1 cellular context compared by ENCODE assay signal in the genomic region with DNA sequence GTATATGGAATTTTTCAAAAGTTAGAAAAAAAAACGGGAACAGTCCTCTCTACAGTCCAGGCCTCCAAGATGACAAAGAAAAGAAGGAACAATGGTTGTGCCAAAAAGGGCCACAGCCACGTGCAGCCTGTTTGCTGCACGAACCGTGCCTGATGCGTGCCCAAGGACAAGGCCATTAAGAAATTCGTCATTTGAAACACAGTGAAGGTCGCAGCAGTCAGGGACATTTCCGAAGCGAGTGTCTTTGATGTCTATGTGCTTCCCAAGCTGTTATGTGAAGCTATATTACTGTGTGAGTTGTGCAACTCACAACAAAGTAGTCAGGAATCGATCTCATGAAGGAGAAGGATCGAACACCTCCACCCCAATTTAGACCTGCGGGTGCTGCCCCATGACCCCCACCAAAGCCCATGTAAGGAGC.
A peak's percentile ranks its signal among the peaks of the same experiment; 100 is the strongest.
TF ChIP-seq lines count a peak whose summit lies in the region.

No MANE protein-coding gene starts in this region.

TF ChIP-seq in HepG2, 621 proteins besides CTCF, POLR2A, EP300 and RAD21 (continued from another document and continues in another):
- TF ChIP-seq, protein P1, sequence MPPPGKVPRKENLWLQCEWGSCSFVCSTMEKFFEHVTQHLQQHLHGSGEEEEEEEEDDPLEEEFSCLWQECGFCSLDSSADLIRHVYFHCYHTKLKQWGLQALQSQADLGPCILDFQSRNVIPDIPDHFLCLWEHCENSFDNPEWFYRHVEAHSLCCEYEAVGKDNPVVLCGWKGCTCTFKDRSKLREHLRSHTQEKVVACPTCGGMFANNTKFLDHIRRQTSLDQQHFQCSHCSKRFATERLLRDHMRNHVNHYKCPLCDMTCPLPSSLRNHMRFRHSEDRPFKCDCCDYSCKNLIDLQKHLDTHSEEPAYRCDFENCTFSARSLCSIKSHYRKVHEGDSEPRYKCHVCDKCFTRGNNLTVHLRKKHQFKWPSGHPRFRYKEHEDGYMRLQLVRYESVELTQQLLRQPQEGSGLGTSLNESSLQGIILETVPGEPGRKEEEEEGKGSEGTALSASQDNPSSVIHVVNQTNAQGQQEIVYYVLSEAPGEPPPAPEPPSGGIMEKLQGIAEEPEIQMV (CRISPR knock-in tag; IDR thresholded peaks at IDR 0.05; ENCODE audit: low read depth), result no peak
- TF ChIP-seq ZNF569 (CRISPR knock-in tag; IDR thresholded peaks at IDR 0.05; ENCODE audit: borderline replicate concordance) (no peak), TCF7L2 (IDR thresholded peaks at IDR 0.05; ENCODE audit: low read depth, low read length) (no peak), ZNF101 (CRISPR knock-in tag; IDR thresholded peaks at IDR 0.05; ENCODE audit: borderline replicate concordance, low read depth) (no peak), ZNF335 (CRISPR knock-in tag; IDR thresholded peaks at IDR 0.05) (no peak), SRSF1 (optimal IDR thresholded peaks at IDR 0.05; ENCODE audit: low read depth, low read length) (no peak), MATR3 (CRISPR knock-in tag; IDR thresholded peaks at IDR 0.05) (no peak), ARNT (IDR thresholded peaks at IDR 0.05) (no peak), FIP1L1 (IDR thresholded peaks at IDR 0.05; ENCODE audit: borderline replicate concordance, insufficient read depth, low read depth, low read length) (no peak), HNF4A (CRISPR knock-in tag; IDR thresholded peaks at IDR 0.05) (peak; percentile 60), THAP11 (CRISPR knock-in tag; IDR thresholded peaks at IDR 0.05) (peak; percentile 46; the same call in 1 of the 2 replicates), TP53 (CRISPR knock-in tag; conservative IDR thresholded peaks at IDR 0.05) (no peak), WIZ (CRISPR knock-in tag; IDR thresholded peaks at IDR 0.05) (no peak), PCBP2 (optimal IDR thresholded peaks at IDR 0.05; ENCODE audit: low read depth, low read length, poor library complexity, severe bottlenecking) (no peak), KDM1A (CRISPR knock-in tag; IDR thresholded peaks at IDR 0.05) (no peak), ZFP36L2 (CRISPR knock-in tag; IDR thresholded peaks at IDR 0.05) (no peak), ZFP62 (CRISPR knock-in tag; IDR thresholded peaks at IDR 0.05) (no peak), PAX8 (CRISPR knock-in tag; IDR thresholded peaks at IDR 0.05; ENCODE audit: borderline replicate concordance) (no peak), TEAD2 (CRISPR knock-in tag; IDR thresholded peaks at IDR 0.05) (no peak), ZNF253 (CRISPR knock-in tag; IDR thresholded peaks at IDR 0.05; ENCODE audit: borderline replicate concordance) (no peak), ZNF530 (CRISPR knock-in tag; IDR thresholded peaks at IDR 0.05; ENCODE audit: low read depth) (no peak), ZNF274 (CRISPR knock-in tag; IDR thresholded peaks at IDR 0.05) (no peak), ZNF343 (CRISPR knock-in tag; IDR thresholded peaks at IDR 0.05) (no peak), GABPB1 (CRISPR knock-in tag; IDR thresholded peaks at IDR 0.05) (no peak), ZSCAN9 (CRISPR knock-in tag; IDR thresholded peaks at IDR 0.05; ENCODE audit: borderline replicate concordance) (peak; percentile 78), HOXA9 (CRISPR knock-in tag; IDR thresholded peaks at IDR 0.05; ENCODE audit: borderline replicate concordance) (no peak), PCBP1 (IDR thresholded peaks at IDR 0.05; ENCODE audit: borderline replicate concordance, low read depth, low read length) (no peak)
- TF ChIP-seq, protein P2, sequence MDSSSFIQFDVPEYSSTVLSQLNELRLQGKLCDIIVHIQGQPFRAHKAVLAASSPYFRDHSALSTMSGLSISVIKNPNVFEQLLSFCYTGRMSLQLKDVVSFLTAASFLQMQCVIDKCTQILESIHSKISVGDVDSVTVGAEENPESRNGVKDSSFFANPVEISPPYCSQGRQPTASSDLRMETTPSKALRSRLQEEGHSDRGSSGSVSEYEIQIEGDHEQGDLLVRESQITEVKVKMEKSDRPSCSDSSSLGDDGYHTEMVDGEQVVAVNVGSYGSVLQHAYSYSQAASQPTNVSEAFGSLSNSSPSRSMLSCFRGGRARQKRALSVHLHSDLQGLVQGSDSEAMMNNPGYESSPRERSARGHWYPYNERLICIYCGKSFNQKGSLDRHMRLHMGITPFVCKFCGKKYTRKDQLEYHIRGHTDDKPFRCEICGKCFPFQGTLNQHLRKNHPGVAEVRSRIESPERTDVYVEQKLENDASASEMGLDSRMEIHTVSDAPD (CRISPR knock-in tag; IDR thresholded peaks at IDR 0.05), result peak; percentile 94
- TF ChIP-seq, protein P3, sequence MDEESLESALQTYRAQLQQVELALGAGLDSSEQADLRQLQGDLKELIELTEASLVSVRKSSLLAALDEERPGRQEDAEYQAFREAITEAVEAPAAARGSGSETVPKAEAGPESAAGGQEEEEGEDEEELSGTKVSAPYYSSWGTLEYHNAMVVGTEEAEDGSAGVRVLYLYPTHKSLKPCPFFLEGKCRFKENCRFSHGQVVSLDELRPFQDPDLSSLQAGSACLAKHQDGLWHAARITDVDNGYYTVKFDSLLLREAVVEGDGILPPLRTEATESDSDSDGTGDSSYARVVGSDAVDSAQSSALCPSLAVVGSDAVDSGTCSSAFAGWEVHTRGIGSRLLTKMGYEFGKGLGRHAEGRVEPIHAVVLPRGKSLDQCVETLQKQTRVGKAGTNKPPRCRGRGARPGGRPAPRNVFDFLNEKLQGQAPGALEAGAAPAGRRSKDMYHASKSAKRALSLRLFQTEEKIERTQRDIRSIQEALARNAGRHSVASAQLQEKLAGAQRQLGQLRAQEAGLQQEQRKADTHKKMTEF (CRISPR knock-in tag; IDR thresholded peaks at IDR 0.05), result peak; percentile 64
- TF ChIP-seq, protein P4, sequence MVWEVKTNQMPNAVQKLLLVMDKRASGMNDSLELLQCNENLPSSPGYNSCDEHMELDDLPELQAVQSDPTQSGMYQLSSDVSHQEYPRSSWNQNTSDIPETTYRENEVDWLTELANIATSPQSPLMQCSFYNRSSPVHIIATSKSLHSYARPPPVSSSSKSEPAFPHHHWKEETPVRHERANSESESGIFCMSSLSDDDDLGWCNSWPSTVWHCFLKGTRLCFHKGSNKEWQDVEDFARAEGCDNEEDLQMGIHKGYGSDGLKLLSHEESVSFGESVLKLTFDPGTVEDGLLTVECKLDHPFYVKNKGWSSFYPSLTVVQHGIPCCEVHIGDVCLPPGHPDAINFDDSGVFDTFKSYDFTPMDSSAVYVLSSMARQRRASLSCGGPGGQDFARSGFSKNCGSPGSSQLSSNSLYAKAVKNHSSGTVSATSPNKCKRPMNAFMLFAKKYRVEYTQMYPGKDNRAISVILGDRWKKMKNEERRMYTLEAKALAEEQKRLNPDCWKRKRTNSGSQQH (CRISPR knock-in tag; IDR thresholded peaks at IDR 0.05; ENCODE audit: low read depth), result no peak
- TF ChIP-seq, protein P5, sequence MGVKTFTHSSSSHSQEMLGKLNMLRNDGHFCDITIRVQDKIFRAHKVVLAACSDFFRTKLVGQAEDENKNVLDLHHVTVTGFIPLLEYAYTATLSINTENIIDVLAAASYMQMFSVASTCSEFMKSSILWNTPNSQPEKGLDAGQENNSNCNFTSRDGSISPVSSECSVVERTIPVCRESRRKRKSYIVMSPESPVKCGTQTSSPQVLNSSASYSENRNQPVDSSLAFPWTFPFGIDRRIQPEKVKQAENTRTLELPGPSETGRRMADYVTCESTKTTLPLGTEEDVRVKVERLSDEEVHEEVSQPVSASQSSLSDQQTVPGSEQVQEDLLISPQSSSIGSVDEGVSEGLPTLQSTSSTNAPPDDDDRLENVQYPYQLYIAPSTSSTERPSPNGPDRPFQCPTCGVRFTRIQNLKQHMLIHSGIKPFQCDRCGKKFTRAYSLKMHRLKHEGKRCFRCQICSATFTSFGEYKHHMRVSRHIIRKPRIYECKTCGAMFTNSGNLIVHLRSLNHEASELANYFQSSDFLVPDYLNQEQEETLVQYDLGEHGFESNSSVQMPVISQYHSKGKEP (CRISPR knock-in tag; IDR thresholded peaks at IDR 0.05), result no peak
- TF ChIP-seq, protein P6, sequence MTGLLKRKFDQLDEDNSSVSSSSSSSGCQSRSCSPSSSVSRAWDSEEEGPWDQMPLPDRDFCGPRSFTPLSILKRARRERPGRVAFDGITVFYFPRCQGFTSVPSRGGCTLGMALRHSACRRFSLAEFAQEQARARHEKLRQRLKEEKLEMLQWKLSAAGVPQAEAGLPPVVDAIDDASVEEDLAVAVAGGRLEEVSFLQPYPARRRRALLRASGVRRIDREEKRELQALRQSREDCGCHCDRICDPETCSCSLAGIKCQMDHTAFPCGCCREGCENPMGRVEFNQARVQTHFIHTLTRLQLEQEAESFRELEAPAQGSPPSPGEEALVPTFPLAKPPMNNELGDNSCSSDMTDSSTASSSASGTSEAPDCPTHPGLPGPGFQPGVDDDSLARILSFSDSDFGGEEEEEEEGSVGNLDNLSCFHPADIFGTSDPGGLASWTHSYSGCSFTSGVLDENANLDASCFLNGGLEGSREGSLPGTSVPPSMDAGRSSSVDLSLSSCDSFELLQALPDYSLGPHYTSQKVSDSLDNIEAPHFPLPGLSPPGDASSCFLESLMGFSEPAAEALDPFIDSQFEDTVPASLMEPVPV (CRISPR knock-in tag; IDR thresholded peaks at IDR 0.05), result no peak
- TF ChIP-seq, protein P7, sequence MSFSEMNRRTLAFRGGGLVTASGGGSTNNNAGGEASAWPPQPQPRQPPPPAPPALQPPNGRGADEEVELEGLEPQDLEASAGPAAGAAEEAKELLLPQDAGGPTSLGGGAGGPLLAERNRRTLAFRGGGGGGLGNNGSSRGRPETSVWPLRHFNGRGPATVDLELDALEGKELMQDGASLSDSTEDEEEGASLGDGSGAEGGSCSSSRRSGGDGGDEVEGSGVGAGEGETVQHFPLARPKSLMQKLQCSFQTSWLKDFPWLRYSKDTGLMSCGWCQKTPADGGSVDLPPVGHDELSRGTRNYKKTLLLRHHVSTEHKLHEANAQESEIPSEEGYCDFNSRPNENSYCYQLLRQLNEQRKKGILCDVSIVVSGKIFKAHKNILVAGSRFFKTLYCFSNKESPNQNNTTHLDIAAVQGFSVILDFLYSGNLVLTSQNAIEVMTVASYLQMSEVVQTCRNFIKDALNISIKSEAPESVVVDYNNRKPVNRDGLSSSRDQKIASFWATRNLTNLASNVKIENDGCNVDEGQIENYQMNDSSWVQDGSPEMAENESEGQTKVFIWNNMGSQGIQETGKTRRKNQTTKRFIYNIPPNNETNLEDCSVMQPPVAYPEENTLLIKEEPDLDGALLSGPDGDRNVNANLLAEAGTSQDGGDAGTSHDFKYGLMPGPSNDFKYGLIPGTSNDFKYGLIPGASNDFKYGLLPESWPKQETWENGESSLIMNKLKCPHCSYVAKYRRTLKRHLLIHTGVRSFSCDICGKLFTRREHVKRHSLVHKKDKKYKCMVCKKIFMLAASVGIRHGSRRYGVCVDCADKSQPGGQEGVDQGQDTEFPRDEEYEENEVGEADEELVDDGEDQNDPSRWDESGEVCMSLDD (CRISPR knock-in tag; IDR thresholded peaks at IDR 0.05; ENCODE audit: borderline replicate concordance), result no peak
- TF ChIP-seq, protein P8, sequence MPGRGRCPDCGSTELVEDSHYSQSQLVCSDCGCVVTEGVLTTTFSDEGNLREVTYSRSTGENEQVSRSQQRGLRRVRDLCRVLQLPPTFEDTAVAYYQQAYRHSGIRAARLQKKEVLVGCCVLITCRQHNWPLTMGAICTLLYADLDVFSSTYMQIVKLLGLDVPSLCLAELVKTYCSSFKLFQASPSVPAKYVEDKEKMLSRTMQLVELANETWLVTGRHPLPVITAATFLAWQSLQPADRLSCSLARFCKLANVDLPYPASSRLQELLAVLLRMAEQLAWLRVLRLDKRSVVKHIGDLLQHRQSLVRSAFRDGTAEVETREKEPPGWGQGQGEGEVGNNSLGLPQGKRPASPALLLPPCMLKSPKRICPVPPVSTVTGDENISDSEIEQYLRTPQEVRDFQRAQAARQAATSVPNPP (CRISPR knock-in tag; IDR thresholded peaks at IDR 0.05), result no peak
- TF ChIP-seq, protein P9, sequence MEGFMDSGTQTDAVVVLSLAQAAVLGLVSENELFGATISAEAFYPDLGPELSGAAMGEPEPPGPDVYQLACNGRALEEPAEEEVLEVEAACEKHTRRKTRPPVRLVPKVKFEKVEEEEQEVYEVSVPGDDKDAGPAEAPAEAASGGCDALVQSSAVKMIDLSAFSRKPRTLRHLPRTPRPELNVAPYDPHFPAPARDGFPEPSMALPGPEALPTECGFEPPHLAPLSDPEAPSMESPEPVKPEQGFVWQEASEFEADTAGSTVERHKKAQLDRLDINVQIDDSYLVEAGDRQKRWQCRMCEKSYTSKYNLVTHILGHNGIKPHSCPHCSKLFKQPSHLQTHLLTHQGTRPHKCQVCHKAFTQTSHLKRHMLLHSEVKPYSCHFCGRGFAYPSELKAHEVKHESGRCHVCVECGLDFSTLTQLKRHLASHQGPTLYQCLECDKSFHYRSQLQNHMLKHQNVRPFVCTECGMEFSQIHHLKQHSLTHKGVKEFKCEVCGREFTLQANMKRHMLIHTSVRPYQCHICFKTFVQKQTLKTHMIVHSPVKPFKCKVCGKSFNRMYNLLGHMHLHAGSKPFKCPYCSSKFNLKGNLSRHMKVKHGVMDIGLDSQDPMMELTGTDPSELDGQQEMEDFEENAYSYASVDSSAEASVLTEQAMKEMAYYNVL (CRISPR knock-in tag; IDR thresholded peaks at IDR 0.05; ENCODE audit: borderline replicate concordance), result no peak
- TF ChIP-seq, protein P10, sequence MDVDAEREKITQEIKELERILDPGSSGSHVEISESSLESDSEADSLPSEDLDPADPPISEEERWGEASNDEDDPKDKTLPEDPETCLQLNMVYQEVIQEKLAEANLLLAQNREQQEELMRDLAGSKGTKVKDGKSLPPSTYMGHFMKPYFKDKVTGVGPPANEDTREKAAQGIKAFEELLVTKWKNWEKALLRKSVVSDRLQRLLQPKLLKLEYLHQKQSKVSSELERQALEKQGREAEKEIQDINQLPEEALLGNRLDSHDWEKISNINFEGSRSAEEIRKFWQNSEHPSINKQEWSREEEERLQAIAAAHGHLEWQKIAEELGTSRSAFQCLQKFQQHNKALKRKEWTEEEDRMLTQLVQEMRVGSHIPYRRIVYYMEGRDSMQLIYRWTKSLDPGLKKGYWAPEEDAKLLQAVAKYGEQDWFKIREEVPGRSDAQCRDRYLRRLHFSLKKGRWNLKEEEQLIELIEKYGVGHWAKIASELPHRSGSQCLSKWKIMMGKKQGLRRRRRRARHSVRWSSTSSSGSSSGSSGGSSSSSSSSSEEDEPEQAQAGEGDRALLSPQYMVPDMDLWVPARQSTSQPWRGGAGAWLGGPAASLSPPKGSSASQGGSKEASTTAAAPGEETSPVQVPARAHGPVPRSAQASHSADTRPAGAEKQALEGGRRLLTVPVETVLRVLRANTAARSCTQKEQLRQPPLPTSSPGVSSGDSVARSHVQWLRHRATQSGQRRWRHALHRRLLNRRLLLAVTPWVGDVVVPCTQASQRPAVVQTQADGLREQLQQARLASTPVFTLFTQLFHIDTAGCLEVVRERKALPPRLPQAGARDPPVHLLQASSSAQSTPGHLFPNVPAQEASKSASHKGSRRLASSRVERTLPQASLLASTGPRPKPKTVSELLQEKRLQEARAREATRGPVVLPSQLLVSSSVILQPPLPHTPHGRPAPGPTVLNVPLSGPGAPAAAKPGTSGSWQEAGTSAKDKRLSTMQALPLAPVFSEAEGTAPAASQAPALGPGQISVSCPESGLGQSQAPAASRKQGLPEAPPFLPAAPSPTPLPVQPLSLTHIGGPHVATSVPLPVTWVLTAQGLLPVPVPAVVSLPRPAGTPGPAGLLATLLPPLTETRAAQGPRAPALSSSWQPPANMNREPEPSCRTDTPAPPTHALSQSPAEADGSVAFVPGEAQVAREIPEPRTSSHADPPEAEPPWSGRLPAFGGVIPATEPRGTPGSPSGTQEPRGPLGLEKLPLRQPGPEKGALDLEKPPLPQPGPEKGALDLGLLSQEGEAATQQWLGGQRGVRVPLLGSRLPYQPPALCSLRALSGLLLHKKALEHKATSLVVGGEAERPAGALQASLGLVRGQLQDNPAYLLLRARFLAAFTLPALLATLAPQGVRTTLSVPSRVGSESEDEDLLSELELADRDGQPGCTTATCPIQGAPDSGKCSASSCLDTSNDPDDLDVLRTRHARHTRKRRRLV (CRISPR knock-in tag; IDR thresholded peaks at IDR 0.05), result no peak
